ENCODE assay signal across 24 cellular contexts in genomic region chr17:16135461-16135860, GRCh38.
DNase-seq lines count a peak whose midpoint lies in the region; ATAC-seq and TF ChIP-seq lines count a peak whose summit lies in the region.
"Had no signal": no experiment of that assay in that cellular context is flagged by ENCODE, and none has a peak within 500 bp of the region (broad histone marks: within the 10 kb centered on the region; RNA-seq: fewer than 3 reads in every experiment).

No MANE protein-coding gene starts in this region.

- H3K9me3 ChIP-seq in T-helper 17 cell (ENCODE audit: control insufficient read depth, low read length, poor library complexity, severe bottlenecking) = no peaks in the 10 kb centered on the region
- H3K9me3 ChIP-seq: A549, SK-N-SH had no signal

- TF ChIP-seq CTCF in choroid plexus epithelial cell (conservative IDR thresholded peaks at IDR 0.05; ENCODE audit: low read depth, low read length) = no peak

- H3K4me1 Mint-ChIP-seq in stimulated activated naive CD8-positive, alpha-beta T cell treated with anti-CD3 and anti-CD28 coated beads, Interleukin-15, Interleukin-2, amounts not matched to agents 100 ng/mL and 50 ng/mL, for 24 hours (ENCODE audit: low read depth) = no peaks in the 10 kb centered on the region
- H3K4me1 Mint-ChIP-seq in stimulated activated naive CD8-positive, alpha-beta T cell treated with anti-CD3 and anti-CD28 coated beads, Interleukin-15, amount 100 ng/mL, for 72 hours = no peaks in the 10 kb centered on the region
- H3K4me1 Mint-ChIP-seq in T-helper 17 cell = peaks cover 3% of the 10 kb centered on the region

- no peak overlapping the region for H3K4me3 Mint-ChIP-seq in stimulated activated naive CD8-positive, alpha-beta T cell treated with anti-CD3 and anti-CD28 coated beads, Interleukin-15, Interleukin-2, amounts not matched to agents 100 ng/mL and 50 ng/mL, for 24 hours
- H3K4me3 Mint-ChIP-seq in stimulated activated naive CD8-positive, alpha-beta T cell treated with anti-CD3 and anti-CD28 coated beads, Interleukin-15, amount 100 ng/mL, for 72 hours = no peak overlapping the region
- H3K4me3 Mint-ChIP-seq in T-helper 17 cell = no peak overlapping the region
- H3K4me3 Mint-ChIP-seq: CD8-positive, alpha-beta T cell had no signal

- peak overlapping the region; percentile 52 for H3K27ac Mint-ChIP-seq in stimulated activated naive CD8-positive, alpha-beta T cell treated with anti-CD3 and anti-CD28 coated beads, Interleukin-15, Interleukin-2, amounts not matched to agents 100 ng/mL and 50 ng/mL, for 24 hours
- H3K27ac Mint-ChIP-seq in stimulated activated naive CD8-positive, alpha-beta T cell treated with anti-CD3 and anti-CD28 coated beads, Interleukin-15, amount 100 ng/mL, for 72 hours = no peak overlapping the region
- H3K27ac Mint-ChIP-seq in T-helper 17 cell = peak overlapping the region; percentile 62
- H3K27ac Mint-ChIP-seq: CD8-positive, alpha-beta T cell had no signal

- H3K4me3 ChIP-seq in choroid plexus epithelial cell (ENCODE audit: low read depth, low read length) = no peak overlapping the region
- H3K4me3 ChIP-seq: A549 had no signal

- no peaks in the 10 kb centered on the region for H3K27me3 Mint-ChIP-seq in stimulated activated naive CD8-positive, alpha-beta T cell treated with anti-CD3 and anti-CD28 coated beads, Interleukin-15, Interleukin-2, amounts not matched to agents 100 ng/mL and 50 ng/mL, for 24 hours
- H3K27me3 Mint-ChIP-seq in stimulated activated naive CD8-positive, alpha-beta T cell treated with anti-CD3 and anti-CD28 coated beads, Interleukin-15, amount 100 ng/mL, for 72 hours = no peaks in the 10 kb centered on the region
- no peaks in the 10 kb centered on the region for H3K27me3 Mint-ChIP-seq in T-helper 17 cell

- H3K9me3 Mint-ChIP-seq in stimulated activated naive CD8-positive, alpha-beta T cell treated with anti-CD3 and anti-CD28 coated beads, Interleukin-15, Interleukin-2, amounts not matched to agents 100 ng/mL and 50 ng/mL, for 24 hours = no peaks in the 10 kb centered on the region
- no peaks in the 10 kb centered on the region for H3K9me3 Mint-ChIP-seq in stimulated activated naive CD8-positive, alpha-beta T cell treated with anti-CD3 and anti-CD28 coated beads, Interleukin-15, amount 100 ng/mL, for 72 hours
- H3K9me3 Mint-ChIP-seq: CD8-positive, alpha-beta T cell had no signal

- DNase-seq in stimulated activated naive CD8-positive, alpha-beta T cell treated with anti-CD3 and anti-CD28 coated beads, Interleukin-15, amount 100 ng/mL, for 72 hours = no peak
- DNase-seq in T-helper 17 cell = no peak
- DNase-seq in choroid plexus epithelial cell (ENCODE audit: low read depth) = peak; percentile 42
- no peak for DNase-seq in COLO668 (lab: John Stamatoyannopoulos, UW; ENCODE audit: unreplicated experiment)
- no peak for DNase-seq in hippocampal formation (lab: John Stamatoyannopoulos, UW)
- DNase-seq in A172 (ENCODE audit: low spot score) = no peak
- DNase-seq: C1 segment of cervical spinal cord; CD8-positive, alpha-beta T cell; DMS 273 treated with DMSO at 0.1 percent for 48 hours; DMS79; EL; GF-D8; KBM-7; NCI-H1105 treated with DMSO at 0.1 percent for 48 hours; NCI-H146; NCI-H1930; NCI-H2107; NCI-H524 treated with DMSO at 0.1 percent for 48 hours; NCI-H774; PC-3; SK-N-SH had no signal

- no peak for ATAC-seq in stimulated activated naive CD8-positive, alpha-beta T cell treated with anti-CD3 and anti-CD28 coated beads, Interleukin-15, amount 100 ng/mL, for 72 hours
- ATAC-seq in T-helper 17 cell (no peak), GM18519 (IDR thresholded peaks at IDR 0.05; ENCODE audit: low FRiP score, unreplicated experiment) (no peak)
- ATAC-seq: A549; CD8-positive, alpha-beta T cell; PC-3 had no signal

- peaks cover 61% of the 10 kb centered on the region for H3K36me3 Mint-ChIP-seq in stimulated activated naive CD8-positive, alpha-beta T cell treated with anti-CD3 and anti-CD28 coated beads, Interleukin-15, Interleukin-2, amounts not matched to agents 100 ng/mL and 50 ng/mL, for 24 hours (ENCODE audit: low read depth)
- H3K36me3 Mint-ChIP-seq in T-helper 17 cell (ENCODE audit: low read depth) = peaks cover 4% of the 10 kb centered on the region

Comparison
In these comparisons a context has a peak if more than half of its experiments do, and no peak if none do; other contexts are left out.
1. H3K27ac Mint-ChIP-seq: peak in stimulated activated naive CD8-positive, alpha-beta T cell treated with anti-CD3 and anti-CD28 coated beads, Interleukin-15, Interleukin-2, amounts not matched to agents 100 ng/mL and 50 ng/mL, for 24 hours (single experiment) and T-helper 17 cell (single experiment); none in stimulated activated naive CD8-positive, alpha-beta T cell treated with anti-CD3 and anti-CD28 coated beads, Interleukin-15, amount 100 ng/mL, for 72 hours (0 of 2).